14 cellular contexts compared by ENCODE assay signal in genomic region chr14:104099096-104100041, GRCh38. TPM values are rescaled to one million over a fixed set of nuclear protein-coding genes. Genes with fewer than 3 reads are reported as not detected.
"Had no signal": no experiment of that assay in that cellular context is flagged by ENCODE, and none has a peak within 500 bp of the region (broad histone marks: within the 10 kb centered on the region; RNA-seq: fewer than 3 reads in every experiment).

No MANE protein-coding gene starts in this region.

- H3K4me3 ChIP-seq: breast epithelium, hepatocyte, ovary had no signal

- DNase-seq: activated CD4-positive, alpha-beta memory T cell treated with anti-CD3 and anti-CD28 coated beads, Interleukin-2, amount 10 ng/mL, durations not matched to agents 7 days and 5 days; activated gamma-delta T cell; activated T-cell treated with anti-CD3 and anti-CD28 coated beads, Interleukin-2, amount 50 U/mL, for 48 hours; amygdala; kidney glomerular epithelial cell; nephron progenitor cell; stimulated activated naive CD4-positive, alpha-beta T cell treated with Interleukin-2 at 50 U/mL for 16 hours; T1000 had no signal

- H3K27ac Mint-ChIP-seq: activated CD4-positive, alpha-beta memory T cell treated with anti-CD3 and anti-CD28 coated beads, Interleukin-2, amount 10 ng/mL, durations not matched to agents 7 days and 5 days; activated naive CD8-positive, alpha-beta T cell; nephron progenitor cell had no signal

- H3K36me3 ChIP-seq: breast epithelium, ovary had no signal

- H3K9me3 Mint-ChIP-seq: activated CD4-positive, alpha-beta memory T cell treated with anti-CD3 and anti-CD28 coated beads, Interleukin-2, amount 10 ng/mL, durations not matched to agents 7 days and 5 days; nephron progenitor cell had no signal

- H3K9me3 ChIP-seq: breast epithelium, ovary had no signal

- H3K36me3 Mint-ChIP-seq: activated naive CD8-positive, alpha-beta T cell had no signal

- H3K4me3 Mint-ChIP-seq: activated CD4-positive, alpha-beta memory T cell treated with anti-CD3 and anti-CD28 coated beads, Interleukin-2, amount 10 ng/mL, durations not matched to agents 7 days and 5 days; activated naive CD8-positive, alpha-beta T cell; nephron progenitor cell had no signal

- H3K27me3 Mint-ChIP-seq: activated CD4-positive, alpha-beta memory T cell treated with anti-CD3 and anti-CD28 coated beads, Interleukin-2, amount 10 ng/mL, durations not matched to agents 7 days and 5 days; activated naive CD8-positive, alpha-beta T cell had no signal

- H3K27ac ChIP-seq: breast epithelium, hepatocyte, ovary, VCaP had no signal

- H3K27me3 ChIP-seq: hepatocyte, ovary had no signal

RNA-seq across cellular contexts. Expression of gene ASPG, which starts 13.9 kb away (rescaled TPM):
- total RNA-seq: activated CD4-positive, alpha-beta memory T cell treated with anti-CD3 and anti-CD28 coated beads, Interleukin-2, amount 10 ng/mL, durations not matched to agents 7 days and 5 days; fibroblast of lung had no signal
